9 cellular contexts compared by ENCODE assay signal in genomic region chr12:106258935-106259334, GRCh38.
"Had no signal": no experiment of that assay in that cellular context is flagged by ENCODE, and none has a peak within 500 bp of the region (broad histone marks: within the 10 kb centered on the region; RNA-seq: fewer than 3 reads in every experiment).

No MANE protein-coding gene starts in this region.

- H3K4me3 Mint-ChIP-seq: HFFc6, IgD-negative memory B cell had no signal

- ATAC-seq: HCT116, HepG2 had no signal

- H3K9ac ChIP-seq: GM23248 had no signal

- H3K9me3 ChIP-seq: HAP-1 had no signal

- H3K36me3 ChIP-seq: HAP-1 had no signal

- H3K27me3 Mint-ChIP-seq: IgD-negative memory B cell had no signal

- H3K4me3 ChIP-seq: GM23248, HAP-1 had no signal

- H3K9me3 Mint-ChIP-seq: HFFc6, IgD-negative memory B cell had no signal

- H3K27ac ChIP-seq: GM23248, HL-60 had no signal

- H3K27ac Mint-ChIP-seq: HFFc6, IgD-negative memory B cell had no signal

- DNase-seq: GM23248, GOT3, H7, HFFc6 had no signal
